Comparison of ENCODE assay signal across 7 cellular contexts in the genomic region with DNA sequence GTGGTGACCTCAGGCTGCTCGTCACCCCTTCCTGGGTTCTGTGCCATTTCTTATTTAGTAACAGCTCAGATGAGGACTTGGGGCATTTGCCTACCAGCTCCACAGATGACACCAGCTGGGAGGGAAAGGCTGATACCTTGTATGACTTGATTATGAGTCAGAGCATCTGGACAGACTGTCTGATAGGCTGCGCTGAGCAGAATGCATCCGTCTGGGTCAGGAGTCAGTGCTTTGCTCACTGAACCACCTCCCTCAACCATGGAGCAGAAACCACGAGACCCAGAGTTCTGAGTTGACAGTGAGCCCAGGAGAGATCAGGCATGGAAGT. TPM values are rescaled to one million over a fixed set of nuclear protein-coding genes. Genes with fewer than 3 reads are reported as not detected.
A peak's percentile ranks its signal among the peaks of the same experiment; 100 is the strongest.
DNase-seq lines count a peak whose midpoint lies in the region; ATAC-seq, FAIRE-seq and TF ChIP-seq lines count a peak whose summit lies in the region.

No MANE protein-coding gene starts in this region.

- DNase-seq in NCI-H2171 treated with DMSO at 0.1 percent for 48 hours (lab: John Stamatoyannopoulos, UW) = peak; percentile 71
- DNase-seq in effector memory CD8-positive, alpha-beta T cell = no peak
- peak; percentile 94 for DNase-seq in small intestine
- no peak for DNase-seq in NCI-H1436 (lab: John Stamatoyannopoulos, UW)
- no peak for DNase-seq in activated CD4-positive, alpha-beta T cell treated with anti-CD3 and anti-CD28 coated beads, Interleukin-2, amount 50 U/mL, for 4 hours

- WGBS in small intestine, 3 donors = 12 to 34% (median 24%) methylated on average over 4 of the region's 4 CpGs
- 18 to 59% methylated on average over 3 of the region's 4 CpGs for WGBS in gastroesophageal sphincter (ENCODE audit: low coverage in 1 of 2), 2 donors

- no peak for TF ChIP-seq EP300 in gastroesophageal sphincter (IDR thresholded peaks at IDR 0.05)

- H3K27ac Mint-ChIP-seq in effector memory CD8-positive, alpha-beta T cell = no peak overlapping the region

- no peak for TF ChIP-seq CTCF in gastroesophageal sphincter (IDR thresholded peaks at IDR 0.05)

- H3K27me3 Mint-ChIP-seq in effector memory CD8-positive, alpha-beta T cell = peaks cover 67 to 92% of the 10 kb centered on the region in 2 donors

- no peak overlapping the region for H3K4me3 ChIP-seq in small intestine (ENCODE audit: low read depth in 1 of 2, low read length in 2 of 2)
- H3K4me3 ChIP-seq in gastroesophageal sphincter = no peak overlapping the region

- TF ChIP-seq POLR2A in gastroesophageal sphincter (IDR thresholded peaks at IDR 0.05) = no peak

- H3K27me3 ChIP-seq in small intestine (ENCODE audit: control insufficient read depth in 2 of 2, insufficient read depth in 2 of 2, low read length in 2 of 2) (no peaks in the 10 kb centered on the region), gastroesophageal sphincter (peaks cover 28% of the 10 kb centered on the region)

- peak overlapping the region; percentile 78 to 85 for H3K27ac ChIP-seq in small intestine (ENCODE audit: low read depth in 1 of 2, low read length in 1 of 2)
- no peak overlapping the region for H3K27ac ChIP-seq in gastroesophageal sphincter

- H3K4me1 Mint-ChIP-seq in effector memory CD8-positive, alpha-beta T cell (ENCODE audit: low read depth in 2 of 2) = peaks cover 0 to 5% of the 10 kb centered on the region in 2 donors

- FAIRE-seq in small intestine (lab: Jason Lieb, UNC) = no peak

- no peaks in the 10 kb centered on the region for H3K9me3 Mint-ChIP-seq in effector memory CD8-positive, alpha-beta T cell

- ATAC-seq in GM19468 (IDR thresholded peaks at IDR 0.05; ENCODE audit: extremely low read depth, unreplicated experiment) = peak; percentile 55
- peak; percentile 50 for ATAC-seq in effector memory CD8-positive, alpha-beta T cell (replicated peaks)
- ATAC-seq in gastroesophageal sphincter = no peak

- no peaks in the 10 kb centered on the region for H3K36me3 ChIP-seq in small intestine (ENCODE audit: control insufficient read depth in 2 of 2, insufficient read depth in 2 of 2, low read length in 2 of 2)
- H3K36me3 ChIP-seq in gastroesophageal sphincter = no peaks in the 10 kb centered on the region

- no peaks in the 10 kb centered on the region for H3K9me3 ChIP-seq in small intestine (ENCODE audit: control insufficient read depth, low read depth)
- no peaks in the 10 kb centered on the region for H3K9me3 ChIP-seq in gastroesophageal sphincter

- H3K4me1 ChIP-seq in small intestine (ENCODE audit: control insufficient read depth in 2 of 2, insufficient read depth in 1 of 2, low read depth in 1 of 2, low read length in 1 of 2) (peaks cover 3 to 5% of the 10 kb centered on the region in 2 donors), gastroesophageal sphincter (no peaks in the 10 kb centered on the region)

- H3K36me3 Mint-ChIP-seq in effector memory CD8-positive, alpha-beta T cell (ENCODE audit: insufficient read depth) = no peaks in the 10 kb centered on the region

- H3K4me3 Mint-ChIP-seq in effector memory CD8-positive, alpha-beta T cell = no peak overlapping the region

RNA-seq across cellular contexts. Expression of a gene that starts 6.8 kb away (rescaled TPM):
- 100 to 1,000 TPM in 2 of 3 donors, 10 to 100 TPM in 1; 97.8 to 169 (median 116) TPM for polyA plus RNA-seq in small intestine
- total RNA-seq in gastroesophageal sphincter = 10 to 100 TPM in 1 of 4 donors, 1 to 10 TPM in 2, under 1 TPM in 1; 0.62 to 16.5 (median 1.8) TPM

Comparison
In these comparisons a context has a peak if more than half of its experiments do, and no peak if none do; other contexts are left out.
1. DNase-seq: peak in NCI-H2171 treated with DMSO at 0.1 percent for 48 hours (single experiment) and small intestine (single experiment); none in effector memory CD8-positive, alpha-beta T cell (0 of 3), NCI-H1436 (single experiment) and activated CD4-positive, alpha-beta T cell treated with anti-CD3 and anti-CD28 coated beads, Interleukin-2, amount 50 U/mL, for 4 hours (0 of 2).
2. H3K27ac ChIP-seq: peak in small intestine (2 of 2); none in gastroesophageal sphincter (0 of 4).